Comparison of ENCODE assay signal across 29 cellular contexts in the genomic region with DNA sequence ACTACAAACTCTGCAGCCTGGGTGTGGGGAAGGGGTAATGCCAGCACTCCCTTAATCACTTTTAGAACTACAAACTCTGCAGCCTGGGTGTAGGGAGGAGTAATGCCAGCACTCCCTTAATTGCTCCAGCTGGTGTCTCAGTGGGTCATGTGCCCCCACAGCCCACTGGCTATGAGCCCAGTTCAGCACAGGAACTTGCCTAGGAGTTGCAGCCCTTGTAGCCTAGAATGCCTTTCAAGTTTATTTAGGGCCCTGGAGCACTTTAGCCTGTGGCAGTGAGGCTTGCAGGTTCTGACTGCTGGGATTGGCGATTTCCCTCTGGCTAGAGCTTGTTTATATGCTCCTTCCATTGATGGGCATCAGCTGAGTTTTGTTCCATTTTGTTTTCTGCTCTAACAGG. TPM values are rescaled to one million over a fixed set of nuclear protein-coding genes. Genes with fewer than 3 reads are reported as not detected.
DNase-seq lines count a peak whose midpoint lies in the region; ATAC-seq and TF ChIP-seq lines count a peak whose summit lies in the region.
"Had no signal": no experiment of that assay in that cellular context is flagged by ENCODE, and none has a peak within 500 bp of the region (broad histone marks: within the 10 kb centered on the region; RNA-seq: fewer than 3 reads in every experiment).

No MANE protein-coding gene starts in this region.

- no peak for TF ChIP-seq CTCF in lower lobe of right lung (IDR thresholded peaks at IDR 0.05)

- H3K27ac Mint-ChIP-seq in activated CD4-positive, alpha-beta T cell treated with anti-CD3 and anti-CD28 coated beads, Interleukin-2, amount 10 ng/mL, durations not matched to agents 24 days and 14 days: no peak overlapping the region
- H3K27ac Mint-ChIP-seq: activated B cell treated with CpG ODN at 0.5 μM for 24 hours; activated CD8-positive, alpha-beta T cell treated with anti-CD3 and anti-CD28 coated beads for 36 hours; CD4-positive, CD25-positive, alpha-beta regulatory T cell had no signal

- H3K27ac ChIP-seq in lower lobe of right lung: no peak overlapping the region
- H3K27ac ChIP-seq: esophagus squamous epithelium, tibial nerve had no signal

- peaks cover 9% of the 10 kb centered on the region for H3K9me3 ChIP-seq in lower lobe of right lung

- no peaks in the 10 kb centered on the region for H3K4me1 Mint-ChIP-seq in activated CD4-positive, alpha-beta T cell treated with anti-CD3 and anti-CD28 coated beads, Interleukin-2, amount 10 ng/mL, durations not matched to agents 24 days and 14 days
- H3K4me1 Mint-ChIP-seq: activated B cell treated with CpG ODN at 0.5 μM for 24 hours had no signal

- no peaks in the 10 kb centered on the region for H3K4me1 ChIP-seq in lower lobe of right lung
- H3K4me1 ChIP-seq: esophagus squamous epithelium, tibial nerve had no signal

- DNase-seq in EL (peak; percentile 34), NCI-H69 (lab: John Stamatoyannopoulos, UW) (peak; percentile 44), hippocampal formation (lab: John Stamatoyannopoulos, UW) (peak; percentile 24 to 36), posterior cingulate gyrus (peak in 8 of 10 donors; percentile 18 to 89 (median 36)), lower lobe of right lung (no peak)
- no peak for DNase-seq in activated CD4-positive, alpha-beta T cell treated with anti-CD3 and anti-CD28 coated beads, Interleukin-2, amount 10 ng/mL, durations not matched to agents 24 days and 14 days
- no peak for DNase-seq in activated CD8-positive, alpha-beta memory T cell treated with anti-CD3 and anti-CD28 coated beads for 24 hours
- DNase-seq: activated B cell treated with CpG ODN at 0.5 μM for 24 hours; activated CD8-positive, alpha-beta T cell treated with anti-CD3 and anti-CD28 coated beads for 36 hours; activated naive CD4-positive, alpha-beta T cell; activated T-cell treated with anti-CD3 and anti-CD28 coated beads, Interleukin-2, amount 50 U/mL, for 1 hour; CD4-positive, CD25-positive, alpha-beta regulatory T cell; central memory CD4-positive, alpha-beta T cell; effector CD8-positive, alpha-beta T cell; esophagus squamous epithelium; MV-4-11; NCI-H187 treated with DMSO at 0.1 percent for 48 hours; NCI-H345; occipital lobe; stimulated activated CD4-positive, alpha-beta T cell treated with anti-CD3 and anti-CD28 coated beads, Interleukin-1b, Interleukin-23, amount 100 ng/mL, for 48 hours; stimulated activated naive CD4-positive, alpha-beta T cell had no signal

- no peaks in the 10 kb centered on the region for H3K36me3 ChIP-seq in lower lobe of right lung
- H3K36me3 ChIP-seq: esophagus squamous epithelium, tibial nerve had no signal

- peaks cover 2% of the 10 kb centered on the region for H3K36me3 Mint-ChIP-seq in activated CD4-positive, alpha-beta T cell treated with anti-CD3 and anti-CD28 coated beads, Interleukin-2, amount 10 ng/mL, durations not matched to agents 24 days and 14 days (ENCODE audit: low read depth)

- intact Hi-C loops in posterior cingulate gyrus (cut with DNase I) (no loop called here), lower lobe of right lung (cut with DNase I) (no loop called here)
- intact Hi-C loops in activated CD4-positive, alpha-beta T cell treated with anti-CD3 and anti-CD28 coated beads, Interleukin-2, amount 10 ng/mL, durations not matched to agents 24 days and 14 days (cut with micrococcal nuclease): no loop called here

- peaks cover 24% of the 10 kb centered on the region for H3K9me3 Mint-ChIP-seq in activated CD4-positive, alpha-beta T cell treated with anti-CD3 and anti-CD28 coated beads, Interleukin-2, amount 10 ng/mL, durations not matched to agents 24 days and 14 days

- H3K4me3 Mint-ChIP-seq in activated CD4-positive, alpha-beta T cell treated with anti-CD3 and anti-CD28 coated beads, Interleukin-2, amount 10 ng/mL, durations not matched to agents 24 days and 14 days: no peak overlapping the region
- H3K4me3 Mint-ChIP-seq: activated B cell treated with CpG ODN at 0.5 μM for 24 hours; activated CD8-positive, alpha-beta T cell treated with anti-CD3 and anti-CD28 coated beads for 36 hours; CD4-positive, CD25-positive, alpha-beta regulatory T cell had no signal

- H3K4me3 ChIP-seq in lower lobe of right lung: no peak overlapping the region
- H3K4me3 ChIP-seq: esophagus squamous epithelium, GM12878, K562, tibial nerve had no signal

- ATAC-seq in lower lobe of right lung: no peak
- no peak for ATAC-seq in GM21528 (IDR thresholded peaks at IDR 0.05; ENCODE audit: low FRiP score, unreplicated experiment)
- ATAC-seq: activated CD8-positive, alpha-beta T cell treated with anti-CD3 and anti-CD28 coated beads for 36 hours; GM12878; K562 had no signal

- H3K27me3 ChIP-seq in lower lobe of right lung (ENCODE audit: low read depth): no peaks in the 10 kb centered on the region
- H3K27me3 ChIP-seq: esophagus squamous epithelium, tibial nerve had no signal

- H3K27me3 Mint-ChIP-seq in activated CD4-positive, alpha-beta T cell treated with anti-CD3 and anti-CD28 coated beads, Interleukin-2, amount 10 ng/mL, durations not matched to agents 24 days and 14 days: no peaks in the 10 kb centered on the region
- H3K27me3 Mint-ChIP-seq: activated B cell treated with CpG ODN at 0.5 μM for 24 hours; activated CD8-positive, alpha-beta T cell treated with anti-CD3 and anti-CD28 coated beads for 36 hours had no signal

RNA-seq across cellular contexts. Expression of gene VN1R5, which starts 17.1 kb away (rescaled TPM):
- total RNA-seq in lower lobe of right lung: not detected
- not detected in 2 replicates for total RNA-seq in activated CD4-positive, alpha-beta T cell treated with anti-CD3 and anti-CD28 coated beads, Interleukin-2, amount 10 ng/mL, durations not matched to agents 24 days and 14 days
- total RNA-seq: activated B cell treated with CpG ODN at 0.5 μM for 24 hours; activated CD8-positive, alpha-beta T cell treated with anti-CD3 and anti-CD28 coated beads for 36 hours; CD4-positive, CD25-positive, alpha-beta regulatory T cell; esophagus squamous epithelium; glomerular endothelial cell; GM12878; H4; K562; liver; occipital lobe; T-helper 2 cell treated with Interferon-gamma antibody and Interleukin-4, amounts not matched to agents 100 ng/mL and 5 ng/mL, for 36 hours; tibial nerve had no signal

RNA-seq across cellular contexts. Expression of gene ZNF496, which starts 58.7 kb away (rescaled TPM):
- 16.9 TPM for total RNA-seq in lower lobe of right lung
- total RNA-seq in activated CD4-positive, alpha-beta T cell treated with anti-CD3 and anti-CD28 coated beads, Interleukin-2, amount 10 ng/mL, durations not matched to agents 24 days and 14 days: 14.2 and 15.7 TPM in 2 replicates

Comparison
In these comparisons a context has a peak if more than half of its experiments do, and no peak if none do; other contexts are left out.
1. DNase-seq: peak in EL (single experiment), NCI-H69 (single experiment), hippocampal formation (2 of 2) and posterior cingulate gyrus (8 of 10); none in lower lobe of right lung (single experiment), activated CD4-positive, alpha-beta T cell treated with anti-CD3 and anti-CD28 coated beads, Interleukin-2, amount 10 ng/mL, durations not matched to agents 24 days and 14 days (single experiment) and activated CD8-positive, alpha-beta memory T cell treated with anti-CD3 and anti-CD28 coated beads for 24 hours (single experiment).